Comparison of ENCODE assay signal across 5 cellular contexts in genomic region chr12:128204725-128205124, GRCh38.
"Had no signal": no experiment of that assay in that cellular context is flagged by ENCODE, and none has a peak within 500 bp of the region (broad histone marks: within the 10 kb centered on the region; RNA-seq: fewer than 3 reads in every experiment).

No MANE protein-coding gene starts in this region.

- DNase-seq: H9, HCEC 1CT, KBM-7 had no signal

- ATAC-seq: GM23338, HepG2 had no signal
